ENCODE assay signal across 31 cellular contexts in the genomic region with DNA sequence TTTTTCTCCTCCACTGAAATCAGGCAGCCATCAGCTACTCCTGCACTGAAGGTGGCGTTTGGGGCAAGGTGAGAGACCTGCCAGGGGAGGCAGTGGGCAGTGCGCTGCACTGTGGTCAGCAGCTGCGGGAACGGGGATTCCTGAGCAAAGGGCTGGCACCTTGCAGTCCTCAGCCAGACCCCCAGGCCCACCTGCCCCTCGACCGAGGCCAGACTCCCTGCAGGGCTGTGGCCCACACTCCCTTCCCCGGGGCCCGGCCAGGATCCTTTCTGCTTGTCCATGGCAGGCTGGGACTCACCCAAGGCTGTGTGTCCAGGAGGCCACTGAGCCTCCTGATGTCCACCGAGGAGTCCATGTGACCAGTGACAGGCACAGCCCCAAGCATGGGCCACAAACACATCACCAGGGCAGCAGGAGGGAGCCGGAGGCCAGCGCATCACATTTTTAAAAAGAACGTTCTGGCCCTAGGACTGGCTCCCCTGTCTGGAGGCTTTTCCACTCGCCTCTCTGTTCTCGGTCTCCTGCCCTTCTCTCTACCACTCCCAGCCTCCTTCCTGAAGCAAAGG.
"Had no signal": no experiment of that assay in that cellular context is flagged by ENCODE, and none has a peak within 500 bp of the region (broad histone marks: within the 10 kb centered on the region; RNA-seq: fewer than 3 reads in every experiment).

No MANE protein-coding gene starts in this region.

- ATAC-seq: activated T-helper 17 cell treated with anti-CD3 and anti-CD28 coated beads, Interleukin-2, amount 50 U/mL, for 72 hours; heart right ventricle; left cardiac atrium; left ventricle myocardium superior; pancreas; sciatic nerve; stimulated activated memory B cell treated with anti-CD40 and anti-IgM and Interleukin-4, amounts not matched to agents 10 μg/mL and 1 μg/mL and 100 μg/mL, for 72 hours; upper lobe of right lung had no signal

- H3K27ac Mint-ChIP-seq: activated B cell treated with CpG ODN at 0.5 μM for 24 hours; activated T-cell treated with anti-CD3 and anti-CD28 coated beads, Interleukin-2, amount 50 U/mL, for 24 hours; mesothelial cell of epicardium; nephron progenitor cell; stimulated activated memory B cell treated with anti-CD40 and anti-IgM and Interleukin-4, amounts not matched to agents 10 μg/mL and 1 μg/mL and 100 μg/mL, for 72 hours; T-helper 2 cell treated with Interferon-gamma antibody and Interleukin-4, amounts not matched to agents 5 μg/mL and 100 μg/mL, for 36 hours had no signal

- H3K27me3 ChIP-seq: breast epithelium, pancreas had no signal

- DNase-seq: activated B cell treated with CpG ODN at 0.5 μM for 24 hours; activated CD8-positive, alpha-beta memory T cell treated with anti-CD3 and anti-CD28 coated beads, Interleukin-2, amount 50 U/mL, for 48 hours; activated gamma-delta T cell treated with Interleukin-2 at 50 U/mL for 16 hours; activated naive CD4-positive, alpha-beta T cell treated with anti-CD3 and anti-CD28 coated beads, Interleukin-2, amount 50 U/mL, for 16 hours; activated T-cell treated with anti-CD3 and anti-CD28 coated beads, Interleukin-2, amount 50 U/mL, for 24 hours; central memory CD4-positive, alpha-beta T cell; esophagus squamous epithelium; foreskin melanocyte; heart right ventricle; left cardiac atrium; left ventricle myocardium superior; naive B cell; nephron progenitor cell; nucleus accumbens; retina; small intestine; stimulated activated CD4-positive, alpha-beta T cell treated with anti-CD3 and anti-CD28 coated beads, Interleukin-4, amount 100 ng/mL, for 4 hours; stimulated activated CD8-positive, alpha-beta memory T cell treated with anti-CD3 and anti-CD28 coated beads, Interleukin-4, amount 100 ng/mL, for 48 hours; T-cell had no signal

- FAIRE-seq: islet of Langerhans, pancreas, small intestine had no signal

- H3K36me3 Mint-ChIP-seq: mesothelial cell of epicardium; stimulated activated memory B cell treated with anti-CD40 and anti-IgM and Interleukin-4, amounts not matched to agents 10 μg/mL and 1 μg/mL and 100 μg/mL, for 72 hours; T-cell had no signal

- H3K4me3 Mint-ChIP-seq: activated B cell treated with CpG ODN at 0.5 μM for 24 hours; activated T-cell treated with anti-CD3 and anti-CD28 coated beads, Interleukin-2, amount 50 U/mL, for 24 hours; activated T-helper 17 cell treated with anti-CD3 and anti-CD28 coated beads, Interleukin-2, amount 50 U/mL, for 72 hours; mesothelial cell of epicardium; naive B cell; nephron progenitor cell; stimulated activated memory B cell treated with anti-CD40 and anti-IgM and Interleukin-4, amounts not matched to agents 10 μg/mL and 1 μg/mL and 100 μg/mL, for 72 hours; T-helper 2 cell treated with Interferon-gamma antibody and Interleukin-4, amounts not matched to agents 5 μg/mL and 100 μg/mL, for 36 hours had no signal

- H3K27ac ChIP-seq: breast epithelium, esophagus squamous epithelium, heart right ventricle, pancreas, prostate gland, suprapubic skin, tibial artery, upper lobe of right lung had no signal

- H3K9me3 Mint-ChIP-seq: activated B cell treated with CpG ODN at 0.5 μM for 24 hours; activated T-cell treated with anti-CD3 and anti-CD28 coated beads, Interleukin-2, amount 50 U/mL, for 24 hours; activated T-helper 17 cell treated with anti-CD3 and anti-CD28 coated beads, Interleukin-2, amount 50 U/mL, for 72 hours; mesothelial cell of epicardium; nephron progenitor cell; stimulated activated memory B cell treated with anti-CD40 and anti-IgM and Interleukin-4, amounts not matched to agents 10 μg/mL and 1 μg/mL and 100 μg/mL, for 72 hours; T-cell; T-helper 2 cell treated with Interferon-gamma antibody and Interleukin-4, amounts not matched to agents 5 μg/mL and 100 μg/mL, for 36 hours had no signal

- H3K4me1 ChIP-seq: breast epithelium, esophagus squamous epithelium, pancreas, prostate gland, upper lobe of right lung had no signal

- H3K36me3 ChIP-seq: breast epithelium, esophagus squamous epithelium, heart right ventricle, pancreas, prostate gland, suprapubic skin, tibial artery, upper lobe of right lung had no signal

- H3K9me3 ChIP-seq: breast epithelium, esophagus squamous epithelium, heart right ventricle, pancreas, prostate gland, suprapubic skin, tibial artery, upper lobe of right lung had no signal

- H3K4me3 ChIP-seq: breast epithelium, esophagus squamous epithelium, heart right ventricle, pancreas, prostate gland, suprapubic skin, tibial artery, upper lobe of right lung had no signal
